ENCODE assay signal across 7 cellular contexts in genomic region chr1:94883688-94884087, GRCh38. TPM values are rescaled to one million over a fixed set of nuclear protein-coding genes. Genes with fewer than 3 reads are reported as not detected.
A peak's percentile ranks its signal among the peaks of the same experiment; 100 is the strongest.
DNase-seq lines count a peak whose midpoint lies in the region; ATAC-seq and TF ChIP-seq lines count a peak whose summit lies in the region.

No MANE protein-coding gene starts in this region.

- no peak overlapping the region for H3K56ac ChIP-seq in H9 (ENCODE audit: insufficient read length, low read depth, low read length)

- no peak overlapping the region for H3K18ac ChIP-seq in H9 (ENCODE audit: insufficient read length, low read depth, low read length)

- no peaks in the 10 kb centered on the region for H3K79me1 ChIP-seq in H9 (ENCODE audit: insufficient read depth, low read depth, low read length, poor library complexity, severe bottlenecking)

- H2AK5ac ChIP-seq in H9 (ENCODE audit: insufficient read length, low read length) = no peak overlapping the region

- no peaks in the 10 kb centered on the region for H3K27me3 Mint-ChIP-seq in H9 (ENCODE audit: low read depth)

- H3K36me3 Mint-ChIP-seq in H9 (ENCODE audit: insufficient read depth in 1 of 3, low read depth in 3 of 3) = peaks cover 0 to 4% (median 0%) of the 10 kb centered on the region in 3 experiments; a peak in 1 of 7 replicates

- DNase-seq in H9 = no peak
- no peak for DNase-seq in RWPE2 (ENCODE audit: low spot score)
- DNase-seq in fibroblast of gingiva (ENCODE audit: low read depth) = peak; percentile 49
- DNase-seq in renal cortical epithelial cell (ENCODE audit: low read depth) = peak; percentile 31
- DNase-seq in NCI-H2227 treated with DMSO at 0.1 percent for 48 hours (lab: John Stamatoyannopoulos, UW) = no peak
- no peak for DNase-seq in SKM-1 (lab: John Stamatoyannopoulos, UW; ENCODE audit: unreplicated experiment)

- no peak overlapping the region for H4K5ac ChIP-seq in H9 (ENCODE audit: insufficient read length, low read depth, low read length)

- no peak overlapping the region for H3T11ph ChIP-seq in H9 (ENCODE audit: low read length)

- peaks cover 0 to 3% of the 10 kb centered on the region in 2 experiments; a peak in 1 of 5 replicates for H3K9me3 Mint-ChIP-seq in H9

- ATAC-seq in RWPE2 (ENCODE audit: low read depth) (peak; percentile 50; the same call in 1 of the 3 replicates), HG02840 (IDR thresholded peaks at IDR 0.05; ENCODE audit: low FRiP score, unreplicated experiment) (no peak)

- H2BK20ac ChIP-seq in H9 (ENCODE audit: low read depth, low read length, poor library complexity, severe bottlenecking) = no peak overlapping the region

- no peak overlapping the region; a peak in 1 of 5 replicates for H3K4me3 Mint-ChIP-seq in H9

- H3K27ac Mint-ChIP-seq in H9 = peak overlapping the region; percentile 14 to 95 (median 89); a peak in 4 of 7 replicates

- H3K14ac ChIP-seq in H9 (ENCODE audit: insufficient read depth, low read length) = no peak overlapping the region

- no peaks in the 10 kb centered on the region for H3K9me3 ChIP-seq in H9 (ENCODE audit: control insufficient read depth, low read depth, low read length)
- no peaks in the 10 kb centered on the region for H3K9me3 ChIP-seq in RWPE2 (ENCODE audit: severe bottlenecking)

- H3K4me2 ChIP-seq in H9 (ENCODE audit: insufficient read depth, insufficient read length, low read length) = no peak overlapping the region

- H2BK5ac ChIP-seq in H9 (ENCODE audit: insufficient read length, low read length) = no peak overlapping the region

- H2AFZ ChIP-seq in H9 (ENCODE audit: low read length) = no peak overlapping the region

- no peak overlapping the region for H3K4me3 ChIP-seq in RWPE2 (ENCODE audit: severe bottlenecking)

- no peaks in the 10 kb centered on the region for H4K20me1 ChIP-seq in H9 (ENCODE audit: control insufficient read depth, insufficient read depth, insufficient read length)

- no peak overlapping the region for H3K9ac ChIP-seq in H9 (ENCODE audit: extremely low read depth, insufficient read length, low read length)

- H3K27ac ChIP-seq in H9 (ENCODE audit: insufficient read length, low read depth, low read length) (no peak overlapping the region), RWPE2 (ENCODE audit: poor library complexity, severe bottlenecking) (peak overlapping the region; percentile 3)

- H2BK120ac ChIP-seq in H9 (ENCODE audit: low read depth, low read length, poor library complexity, severe bottlenecking) = no peak overlapping the region

- no peak overlapping the region for H3K23ac ChIP-seq in H9 (ENCODE audit: insufficient read length, low read depth, low read length)

- H3K4me1 ChIP-seq in H9 (ENCODE audit: insufficient read depth, low read length) (peaks cover 11% of the 10 kb centered on the region; the same call in 1 of the 2 replicates), RWPE2 (ENCODE audit: insufficient read depth, poor library complexity, severe bottlenecking) (peaks cover 8% of the 10 kb centered on the region)

- H3K36me3 ChIP-seq in RWPE2 (ENCODE audit: low read depth) = no peaks in the 10 kb centered on the region

- H2BK12ac ChIP-seq in H9 (ENCODE audit: insufficient read length, low read depth, low read length) = no peak overlapping the region

- TF ChIP-seq CTCF in H9 (conservative IDR thresholded peaks at IDR 0.05) (no peak), RWPE2 (IDR thresholded peaks at IDR 0.05; ENCODE audit: poor library complexity, severe bottlenecking) (no peak)

- no peaks in the 10 kb centered on the region for H3K79me2 ChIP-seq in H9 (ENCODE audit: insufficient read depth, low read length)

- no peak overlapping the region for H4K8ac ChIP-seq in H9 (replicated peaks; ENCODE audit: insufficient read length, low read depth, low read length)

- H2BK15ac ChIP-seq in H9 (ENCODE audit: low read depth, low read length) = no peak overlapping the region

- H4K91ac ChIP-seq in H9 (ENCODE audit: insufficient read length, low read depth, low read length) = no peak overlapping the region

- no peak overlapping the region for H3K4ac ChIP-seq in H9 (ENCODE audit: low read depth, low read length)

- WGBS in H9 (ENCODE audit: extremely low coverage, insufficient read length, low lambda C conversion rate) = no CpG with 5 or more reads among the region's 4 CpGs

- H3K23me2 ChIP-seq in H9 (ENCODE audit: insufficient read length, low read depth, low read length, poor library complexity, severe bottlenecking) = no peaks in the 10 kb centered on the region

- H3K4me1 Mint-ChIP-seq in H9 = peaks cover 62 to 64% of the 10 kb centered on the region in 2 experiments

- no peaks in the 10 kb centered on the region for H3K27me3 ChIP-seq in H9 (ENCODE audit: insufficient read depth, low read length)
- H3K27me3 ChIP-seq in RWPE2 (ENCODE audit: insufficient read depth, poor library complexity, severe bottlenecking) = no peaks in the 10 kb centered on the region

RNA-seq across cellular contexts. Expression of gene CNN3, which starts 43.2 kb away (rescaled TPM):
- total RNA-seq in H9 (2021) (265 and 279 TPM in 2 replicates), renal cortical epithelial cell (636 and 714 TPM in 2 replicates)

Comparison
In these comparisons a context has a peak if more than half of its experiments do, and no peak if none do; other contexts are left out.
1. DNase-seq: peak in fibroblast of gingiva (single experiment) and renal cortical epithelial cell (single experiment); none in H9 (single experiment), RWPE2 (single experiment), NCI-H2227 treated with DMSO at 0.1 percent for 48 hours (single experiment) and SKM-1 (single experiment).